Comparison of ENCODE assay signal across 1 cellular context in the genomic region with DNA sequence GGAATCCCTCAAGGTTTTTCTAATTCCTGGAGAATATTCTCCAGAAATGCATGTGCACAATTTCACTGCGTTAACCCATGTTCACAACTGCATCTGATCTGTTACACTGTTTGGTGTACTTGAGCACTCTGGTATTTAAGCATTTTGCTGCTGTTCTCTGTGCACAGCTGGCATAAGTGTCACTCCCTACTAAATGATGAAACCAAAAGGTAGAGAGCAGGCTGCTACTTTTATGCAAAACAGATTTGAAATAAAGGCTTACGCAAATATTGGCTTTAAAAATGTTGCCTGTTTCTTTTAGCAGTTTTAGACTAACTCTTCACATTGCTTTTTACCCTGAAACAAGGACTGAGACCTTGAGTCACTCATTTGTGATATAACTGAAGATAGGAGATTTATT.
TF ChIP-seq lines count a peak whose summit lies in the region.

No MANE protein-coding gene starts in this region.

TF ChIP-seq in HepG2, 621 proteins besides CTCF, POLR2A, EP300 and RAD21:
- no peak for TF ChIP-seq NCOA5 (CRISPR knock-in tag; IDR thresholded peaks at IDR 0.05)
- TF ChIP-seq, protein P1, sequence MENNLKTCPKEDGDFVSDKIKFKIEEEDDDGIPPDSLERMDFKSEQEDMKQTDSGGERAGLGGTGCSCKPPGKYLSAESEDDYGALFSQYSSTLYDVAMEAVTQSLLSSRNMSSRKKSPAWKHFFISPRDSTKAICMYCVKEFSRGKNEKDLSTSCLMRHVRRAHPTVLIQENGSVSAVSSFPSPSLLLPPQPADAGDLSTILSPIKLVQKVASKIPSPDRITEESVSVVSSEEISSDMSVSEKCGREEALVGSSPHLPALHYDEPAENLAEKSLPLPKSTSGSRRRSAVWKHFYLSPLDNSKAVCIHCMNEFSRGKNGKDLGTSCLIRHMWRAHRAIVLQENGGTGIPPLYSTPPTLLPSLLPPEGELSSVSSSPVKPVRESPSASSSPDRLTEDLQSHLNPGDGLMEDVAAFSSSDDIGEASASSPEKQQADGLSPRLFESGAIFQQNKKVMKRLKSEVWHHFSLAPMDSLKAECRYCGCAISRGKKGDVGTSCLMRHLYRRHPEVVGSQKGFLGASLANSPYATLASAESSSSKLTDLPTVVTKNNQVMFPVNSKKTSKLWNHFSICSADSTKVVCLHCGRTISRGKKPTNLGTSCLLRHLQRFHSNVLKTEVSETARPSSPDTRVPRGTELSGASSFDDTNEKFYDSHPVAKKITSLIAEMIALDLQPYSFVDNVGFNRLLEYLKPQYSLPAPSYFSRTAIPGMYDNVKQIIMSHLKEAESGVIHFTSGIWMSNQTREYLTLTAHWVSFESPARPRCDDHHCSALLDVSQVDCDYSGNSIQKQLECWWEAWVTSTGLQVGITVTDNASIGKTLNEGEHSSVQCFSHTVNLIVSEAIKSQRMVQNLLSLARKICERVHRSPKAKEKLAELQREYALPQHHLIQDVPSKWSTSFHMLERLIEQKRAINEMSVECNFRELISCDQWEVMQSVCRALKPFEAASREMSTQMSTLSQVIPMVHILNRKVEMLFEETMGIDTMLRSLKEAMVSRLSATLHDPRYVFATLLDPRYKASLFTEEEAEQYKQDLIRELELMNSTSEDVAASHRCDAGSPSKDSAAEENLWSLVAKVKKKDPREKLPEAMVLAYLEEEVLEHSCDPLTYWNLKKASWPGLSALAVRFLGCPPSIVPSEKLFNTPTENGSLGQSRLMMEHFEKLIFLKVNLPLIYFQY (CRISPR knock-in tag; IDR thresholded peaks at IDR 0.05; ENCODE audit: borderline replicate concordance) = no peak
- no peak for TF ChIP-seq NR0B2 (CRISPR knock-in tag; IDR thresholded peaks at IDR 0.05)
- TF ChIP-seq HMG20A (CRISPR knock-in tag; IDR thresholded peaks at IDR 0.05; ENCODE audit: borderline replicate concordance) = no peak
- TF ChIP-seq, protein P2, sequence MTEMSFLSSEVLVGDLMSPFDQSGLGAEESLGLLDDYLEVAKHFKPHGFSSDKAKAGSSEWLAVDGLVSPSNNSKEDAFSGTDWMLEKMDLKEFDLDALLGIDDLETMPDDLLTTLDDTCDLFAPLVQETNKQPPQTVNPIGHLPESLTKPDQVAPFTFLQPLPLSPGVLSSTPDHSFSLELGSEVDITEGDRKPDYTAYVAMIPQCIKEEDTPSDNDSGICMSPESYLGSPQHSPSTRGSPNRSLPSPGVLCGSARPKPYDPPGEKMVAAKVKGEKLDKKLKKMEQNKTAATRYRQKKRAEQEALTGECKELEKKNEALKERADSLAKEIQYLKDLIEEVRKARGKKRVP (CRISPR knock-in tag; IDR thresholded peaks at IDR 0.05) = no peak
- TF ChIP-seq SETDB1 (CRISPR knock-in tag; IDR thresholded peaks at IDR 0.05; ENCODE audit: borderline replicate concordance) = no peak
- no peak for TF ChIP-seq FOXP1 (IDR thresholded peaks at IDR 0.05)
- no peak for TF ChIP-seq FOXP1 (CRISPR knock-in tag; IDR thresholded peaks at IDR 0.05)
- no peak for TF ChIP-seq ZFY (CRISPR knock-in tag; IDR thresholded peaks at IDR 0.05)
- TF ChIP-seq, protein P3, sequence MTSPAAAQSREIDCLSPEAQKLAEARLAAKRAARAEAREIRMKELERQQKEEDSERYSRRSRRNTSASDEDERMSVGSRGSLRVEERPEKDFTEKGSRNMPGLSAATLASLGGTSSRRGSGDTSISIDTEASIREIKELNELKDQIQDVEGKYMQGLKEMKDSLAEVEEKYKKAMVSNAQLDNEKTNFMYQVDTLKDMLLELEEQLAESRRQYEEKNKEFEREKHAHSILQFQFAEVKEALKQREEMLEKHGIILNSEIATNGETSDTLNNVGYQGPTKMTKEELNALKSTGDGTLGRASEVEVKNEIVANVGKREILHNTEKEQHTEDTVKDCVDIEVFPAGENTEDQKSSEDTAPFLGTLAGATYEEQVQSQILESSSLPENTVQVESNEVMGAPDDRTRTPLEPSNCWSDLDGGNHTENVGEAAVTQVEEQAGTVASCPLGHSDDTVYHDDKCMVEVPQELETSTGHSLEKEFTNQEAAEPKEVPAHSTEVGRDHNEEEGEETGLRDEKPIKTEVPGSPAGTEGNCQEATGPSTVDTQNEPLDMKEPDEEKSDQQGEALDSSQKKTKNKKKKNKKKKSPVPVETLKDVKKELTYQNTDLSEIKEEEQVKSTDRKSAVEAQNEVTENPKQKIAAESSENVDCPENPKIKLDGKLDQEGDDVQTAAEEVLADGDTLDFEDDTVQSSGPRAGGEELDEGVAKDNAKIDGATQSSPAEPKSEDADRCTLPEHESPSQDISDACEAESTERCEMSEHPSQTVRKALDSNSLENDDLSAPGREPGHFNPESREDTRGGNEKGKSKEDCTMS (CRISPR knock-in tag; conservative IDR thresholded peaks at IDR 0.05) = no peak
- no peak for TF ChIP-seq CREB1 (IDR thresholded peaks at IDR 0.05)
- no peak for TF ChIP-seq CREB1 (CRISPR knock-in tag; IDR thresholded peaks at IDR 0.05)
- no peak for TF ChIP-seq MTF2 (CRISPR knock-in tag; IDR thresholded peaks at IDR 0.05; ENCODE audit: borderline replicate concordance)
- no peak for TF ChIP-seq HES4 (CRISPR knock-in tag; IDR thresholded peaks at IDR 0.05; ENCODE audit: borderline replicate concordance)
- TF ChIP-seq ZBTB3 (CRISPR knock-in tag; IDR thresholded peaks at IDR 0.05; ENCODE audit: borderline replicate concordance, low read depth) = no peak
- no peak for TF ChIP-seq IKZF4 (CRISPR knock-in tag; IDR thresholded peaks at IDR 0.05; ENCODE audit: borderline replicate concordance, low read depth, not compliant biosample characterization)
- TF ChIP-seq ZNF598 (CRISPR knock-in tag; IDR thresholded peaks at IDR 0.05; ENCODE audit: borderline replicate concordance) = no peak
- TF ChIP-seq ZNF577 (CRISPR knock-in tag; IDR thresholded peaks at IDR 0.05; ENCODE audit: borderline replicate concordance, low read depth) = no peak
- TF ChIP-seq ZNF816 (CRISPR knock-in tag; IDR thresholded peaks at IDR 0.05; ENCODE audit: borderline replicate concordance) = no peak
